8 cellular contexts compared by ENCODE assay signal in genomic region chr5:145347026-145347616, GRCh38.
A peak's percentile ranks its signal among the peaks of the same experiment; 100 is the strongest.
DNase-seq lines count a peak whose midpoint lies in the region; ATAC-seq and TF ChIP-seq lines count a peak whose summit lies in the region.

No MANE protein-coding gene starts in this region.

- no TSS peak for BruUV-seq in mammary epithelial cell (replicated peaks; lab: Mats Ljungman, UMichigan)

- peaks cover 0 to 7% of the 10 kb centered on the region in 2 donors for H3K9me3 Mint-ChIP-seq in stimulated activated naive CD8-positive, alpha-beta T cell treated with anti-CD3 and anti-CD28 coated beads, Interleukin-15, amount 100 ng/mL, for 72 hours

- no peak overlapping the region for H3K4me3 Mint-ChIP-seq in stimulated activated naive CD8-positive, alpha-beta T cell treated with anti-CD3 and anti-CD28 coated beads, Interleukin-15, amount 100 ng/mL, for 72 hours

- H3K36me3 ChIP-seq in Loucy (ENCODE audit: insufficient read depth, low read length) (no peaks in the 10 kb centered on the region), mammary epithelial cell (ENCODE audit: insufficient read depth, low read length) (no peaks in the 10 kb centered on the region), neural cell (ENCODE audit: insufficient read depth, low read length) (no peaks in the 10 kb centered on the region), thyroid gland (no peaks in the 10 kb centered on the region)

- TF ChIP-seq POLR2A in thyroid gland (IDR thresholded peaks at IDR 0.05): no peak

- CTCF ChIA-PET in mammary epithelial cell (lab: Charles Lee; ENCODE audit: low non-redundant PET): interaction anchor here (0.5 to 0.7 kb wide), 3 partner anchors 149 to 1143 kb away, joined by 3 to 5 read pairs (median 4); no protein-coding TSS in a partner anchor

- no peak overlapping the region for H3K4me3 ChIP-seq in Loucy (ENCODE audit: low read length, poor library complexity, severe bottlenecking)
- H3K4me3 ChIP-seq in mammary epithelial cell (replicated peaks in 1 of 3; ENCODE audit: insufficient read depth in 1 of 3, low read depth in 2 of 3, low read length in 3 of 3): no peak overlapping the region
- no peak overlapping the region for H3K4me3 ChIP-seq in neural cell (ENCODE audit: low read length)
- no peak overlapping the region for H3K4me3 ChIP-seq in thyroid gland (replicated peaks in 1 of 3)

- H3K9me3 ChIP-seq in Loucy (ENCODE audit: insufficient read depth, low read depth, low read length) (no peaks in the 10 kb centered on the region), mammary epithelial cell (replicated peaks; ENCODE audit: insufficient read depth, low read length) (no peaks in the 10 kb centered on the region), neural cell (ENCODE audit: low read length) (no peaks in the 10 kb centered on the region), thyroid gland (no peaks in the 10 kb centered on the region)

- TF ChIP-seq RAD21 in neural cell (conservative IDR thresholded peaks at IDR 0.05): peak; percentile 36

- H3K27me3 Mint-ChIP-seq in stimulated activated naive CD8-positive, alpha-beta T cell treated with anti-CD3 and anti-CD28 coated beads, Interleukin-15, amount 100 ng/mL, for 72 hours: no peaks in the 10 kb centered on the region

- no peaks in the 10 kb centered on the region for H4K20me1 ChIP-seq in Loucy (ENCODE audit: insufficient read depth, low read length, poor library complexity, severe bottlenecking)
- H4K20me1 ChIP-seq in mammary epithelial cell (ENCODE audit: insufficient read depth, low read length): no peaks in the 10 kb centered on the region
- H4K20me1 ChIP-seq in neural cell (ENCODE audit: insufficient read depth): no peaks in the 10 kb centered on the region

- H3K9me2 ChIP-seq in Loucy (replicated peaks; ENCODE audit: low read depth, low read length) (no peaks in the 10 kb centered on the region), neural cell (ENCODE audit: insufficient read depth, low read length) (no peaks in the 10 kb centered on the region)

- H3K27ac Mint-ChIP-seq in stimulated activated naive CD8-positive, alpha-beta T cell treated with anti-CD3 and anti-CD28 coated beads, Interleukin-15, amount 100 ng/mL, for 72 hours: peak overlapping the region in 1 of 2 donors; percentile 19

- H3K9ac ChIP-seq in Loucy (ENCODE audit: low read depth, low read length, poor library complexity, severe bottlenecking) (no peak overlapping the region), mammary epithelial cell (ENCODE audit: insufficient read depth, low read length) (no peak overlapping the region), neural cell (ENCODE audit: low read length) (no peak overlapping the region)

- no peaks in the 10 kb centered on the region for H3K79me2 ChIP-seq in Loucy (ENCODE audit: insufficient read depth, low read length)
- no peaks in the 10 kb centered on the region for H3K79me2 ChIP-seq in mammary epithelial cell (ENCODE audit: insufficient read depth, low read length)
- H3K79me2 ChIP-seq in neural cell (replicated peaks; ENCODE audit: insufficient read depth, low read length): no peaks in the 10 kb centered on the region

- no peaks in the 10 kb centered on the region for H3K4me1 ChIP-seq in Loucy (ENCODE audit: insufficient read depth, low read length, poor library complexity, severe bottlenecking)
- peaks cover 10% of the 10 kb centered on the region for H3K4me1 ChIP-seq in mammary epithelial cell (ENCODE audit: insufficient read depth, low read length)
- no peaks in the 10 kb centered on the region for H3K4me1 ChIP-seq in thyroid gland

- TF ChIP-seq EP300 in neural cell (conservative IDR thresholded peaks at IDR 0.05; ENCODE audit: poor library complexity, severe bottlenecking): no peak

- H3K4me1 Mint-ChIP-seq in stimulated activated naive CD8-positive, alpha-beta T cell treated with anti-CD3 and anti-CD28 coated beads, Interleukin-15, amount 100 ng/mL, for 72 hours: no peaks in the 10 kb centered on the region

- in situ Hi-C loops in ACHN (cut with HindIII; ENCODE audit: low pct_ligation_motif_present, low pct_unique_long_range_greater_than_20kb, low sequenced_read_pairs) (no loop called here), mammary epithelial cell (cut with MboI; ENCODE audit: low sequenced_read_pairs in 2 of 2) (no loop called here)

- DNase-seq in ACHN (peak; percentile 46), mammary epithelial cell (peak; percentile 40), thyroid gland (no peak)
- no peak for DNase-seq in stimulated activated naive CD8-positive, alpha-beta T cell treated with anti-CD3 and anti-CD28 coated beads, Interleukin-15, amount 100 ng/mL, for 72 hours
- no peak for DNase-seq in stimulated activated CD4-positive, alpha-beta T cell treated with anti-CD3 and anti-CD28 coated beads, Interleukin-12 subunit alpha, Interleukin-12 subunit beta, amount 100 ng/mL, for 4 hours

- dilution Hi-C loops in mammary epithelial cell (cut with HindIII; ENCODE audit: low sequenced_read_pairs): no loop called here

- H3K27ac ChIP-seq in mammary epithelial cell (ENCODE audit: insufficient read depth, low read depth, low read length) (no peak overlapping the region), neural cell (ENCODE audit: low read length) (no peak overlapping the region), thyroid gland (no peak overlapping the region)

- no peak overlapping the region for H2AFZ ChIP-seq in Loucy (ENCODE audit: low read length)
- H2AFZ ChIP-seq in mammary epithelial cell (ENCODE audit: low read depth, low read length): peak overlapping the region; percentile 44
- no peak overlapping the region for H2AFZ ChIP-seq in neural cell (ENCODE audit: low read depth, low read length)

- ATAC-seq in GM18858 (IDR thresholded peaks at IDR 0.05; ENCODE audit: unreplicated experiment): peak; percentile 66
- no peak for ATAC-seq in stimulated activated naive CD8-positive, alpha-beta T cell treated with anti-CD3 and anti-CD28 coated beads, Interleukin-15, amount 100 ng/mL, for 72 hours

- WGBS in mammary epithelial cell (ENCODE audit: low coverage, missing lambda C conversion rate): 46% methylated on average over 4 of the region's 4 CpGs
- WGBS in thyroid gland, 2 donors: 62 to 66% methylated on average over 4 of the region's 4 CpGs

- TF ChIP-seq CTCF in Loucy (conservative IDR thresholded peaks at IDR 0.05; ENCODE audit: low read length): peak; percentile 68
- peak; percentile 64 to 70 for TF ChIP-seq CTCF in mammary epithelial cell (conservative IDR thresholded peaks at IDR 0.05 in 1 of 2, IDR thresholded peaks at IDR 0.05 in 1 of 2; ENCODE audit: extremely low read depth in 1 of 2, insufficient read depth in 1 of 2, low read depth in 1 of 2, low read length in 2 of 2)
- peak; percentile 40 for TF ChIP-seq CTCF in neural cell (IDR thresholded peaks at IDR 0.05; ENCODE audit: poor library complexity, severe bottlenecking)
- TF ChIP-seq CTCF in thyroid gland (IDR thresholded peaks at IDR 0.05): peak in 1 of 6 experiments; percentile 36

- no peaks in the 10 kb centered on the region for H3F3A ChIP-seq in Loucy (ENCODE audit: low read depth)
- no peaks in the 10 kb centered on the region for H3F3A ChIP-seq in neural cell (ENCODE audit: insufficient read depth, low read length, poor library complexity, severe bottlenecking)

- intact Hi-C loops in mammary epithelial cell (cut with micrococcal nuclease) (loop anchor here (2.0 kb wide), 1 partner anchor 1144 kb away; no protein-coding TSS in a partner anchor), thyroid gland (cut with DNase I) (no loop called here)

- no peaks in the 10 kb centered on the region for H3K27me3 ChIP-seq in Loucy (ENCODE audit: insufficient read depth, low read length, poor library complexity, severe bottlenecking)
- H3K27me3 ChIP-seq in mammary epithelial cell (ENCODE audit: insufficient read depth, low read length): no peaks in the 10 kb centered on the region
- H3K27me3 ChIP-seq in neural cell (ENCODE audit: insufficient read depth, low read depth, low read length): no peaks in the 10 kb centered on the region
- no peaks in the 10 kb centered on the region for H3K27me3 ChIP-seq in thyroid gland

- H3K4me2 ChIP-seq in Loucy (ENCODE audit: low read depth, low read length, poor library complexity, severe bottlenecking) (no peak overlapping the region), mammary epithelial cell (ENCODE audit: insufficient read depth, low read depth, low read length) (no peak overlapping the region), neural cell (ENCODE audit: low read length) (no peak overlapping the region)

TF ChIP-seq in neural cell, 6 proteins besides CTCF, POLR2A, EP300 and RAD21:
- no peak for TF ChIP-seq REST (IDR thresholded peaks at IDR 0.05; ENCODE audit: borderline replicate concordance)
- TF ChIP-seq SMC3 (conservative IDR thresholded peaks at IDR 0.05; ENCODE audit: poor library complexity): peak; percentile 30
- TF ChIP-seq MXI1 (conservative IDR thresholded peaks at IDR 0.05; ENCODE audit: poor library complexity, severe bottlenecking): no peak
- no peak for TF ChIP-seq POLR2AphosphoS5 (IDR thresholded peaks at IDR 0.05)
- no peak for TF ChIP-seq EZH2 (IDR thresholded peaks at IDR 0.05; ENCODE audit: borderline replicate concordance, insufficient read depth, low read length, poor library complexity, severe bottlenecking)
- TF ChIP-seq TAF1 (IDR thresholded peaks at IDR 0.05; ENCODE audit: low read depth): no peak

Comparison
In these comparisons a context has a peak if more than half of its experiments do, and no peak if none do; other contexts are left out.
1. DNase-seq: peak in ACHN (single experiment) and mammary epithelial cell (single experiment); none in thyroid gland (0 of 2), stimulated activated naive CD8-positive, alpha-beta T cell treated with anti-CD3 and anti-CD28 coated beads, Interleukin-15, amount 100 ng/mL, for 72 hours (0 of 2) and stimulated activated CD4-positive, alpha-beta T cell treated with anti-CD3 and anti-CD28 coated beads, Interleukin-12 subunit alpha, Interleukin-12 subunit beta, amount 100 ng/mL, for 4 hours (single experiment).